In the genomic region with DNA sequence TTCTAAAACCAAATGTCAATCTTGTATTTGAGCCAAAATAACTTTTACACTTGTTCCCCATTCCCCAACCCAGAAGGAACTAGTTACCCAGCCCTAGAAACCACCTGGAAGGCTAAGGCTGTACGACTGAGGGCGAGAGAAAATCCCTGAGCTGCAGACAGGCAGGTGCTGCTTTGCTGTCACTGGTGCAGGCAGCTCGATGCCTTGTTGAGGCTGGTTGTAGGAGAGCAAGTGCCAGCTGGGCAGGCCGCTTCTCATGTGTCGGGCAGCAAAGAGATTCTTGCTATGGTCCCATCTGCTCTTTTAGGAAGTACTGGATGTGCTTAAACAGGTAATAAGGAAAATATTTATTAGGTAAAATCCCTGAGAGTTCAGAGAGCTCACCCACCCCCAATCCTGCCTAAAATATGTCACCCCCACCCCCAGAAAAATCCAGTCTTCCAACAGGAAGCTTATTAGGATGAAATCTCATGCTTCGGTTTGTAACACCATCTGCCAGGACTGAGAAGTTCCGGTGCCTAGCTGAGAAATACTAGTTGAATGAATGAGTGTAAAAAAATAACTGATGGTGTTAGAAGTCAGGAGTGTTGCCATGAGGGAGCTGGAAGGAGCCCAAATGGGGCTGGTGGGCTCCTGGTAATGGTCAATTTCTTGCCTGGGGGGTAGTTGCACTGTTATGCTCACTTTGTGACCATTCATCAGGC, we compare ENCODE assay signal across 9 cellular contexts.
DNase-seq lines count a peak whose midpoint lies in the region; ATAC-seq, FAIRE-seq and TF ChIP-seq lines count a peak whose summit lies in the region.
"Had no signal": no experiment of that assay in that cellular context is flagged by ENCODE, and none has a peak within 500 bp of the region (broad histone marks: within the 10 kb centered on the region; RNA-seq: fewer than 3 reads in every experiment).

No MANE protein-coding gene starts in this region.

- H4K20me1 ChIP-seq in BLaER1 (no peaks in the 10 kb centered on the region), OCI-LY7 (ENCODE audit: insufficient read depth, low read length) (no peaks in the 10 kb centered on the region), keratinocyte (ENCODE audit: control insufficient read depth, extremely low read depth, insufficient read depth, low read length) (no peaks in the 10 kb centered on the region), PC-9 (ENCODE audit: insufficient read depth) (no peaks in the 10 kb centered on the region)

- H3K27me3 ChIP-seq in BLaER1 (no peaks in the 10 kb centered on the region), keratinocyte (ENCODE audit: control insufficient read depth, extremely low read depth, insufficient read depth, low read length) (no peaks in the 10 kb centered on the region), PC-9 (ENCODE audit: insufficient read depth, low read depth) (no peaks in the 10 kb centered on the region)

- H3K9me2 ChIP-seq in OCI-LY7 (ENCODE audit: insufficient read depth, low read length): no peaks in the 10 kb centered on the region
- H3K9me2 ChIP-seq in PC-9 (ENCODE audit: insufficient read depth): no peaks in the 10 kb centered on the region

- H3K4me2 ChIP-seq in BLaER1 (peak overlapping the region; percentile 90), OCI-LY7 (ENCODE audit: low read length) (peak overlapping the region; percentile 36), keratinocyte (ENCODE audit: control insufficient read depth, extremely low read depth, insufficient read depth, low read depth, low read length) (peak overlapping the region; percentile 72), PC-9 (no peak overlapping the region)

- POLR2A ChIA-PET in OCI-LY7 (lab: Charles Lee) (interaction anchor here (0.6 to 2.1 kb wide), 12 partner anchors 9 to 260 kb away, joined by 3 to 7 read pairs (median 4); no protein-coding TSS in a partner anchor), PC-9 (lab: Charles Lee; ENCODE audit: unreplicated experiment) (no interaction called here)

- H3F3A ChIP-seq in PC-9 (ENCODE audit: insufficient read depth, low read depth): peaks cover 9% of the 10 kb centered on the region; the same call in 1 of the 2 replicates

- BruUV-seq in OCI-LY7 (replicated peaks; lab: Mats Ljungman, UMichigan) (no TSS peak), PC-9 (replicated peaks; lab: Mats Ljungman, UMichigan) (no TSS peak), Calu3 (replicated peaks; lab: Mats Ljungman, UMichigan) (no TSS peak)

- no peaks in the 10 kb centered on the region for H3K4me1 Mint-ChIP-seq in Calu3 (ENCODE audit: low read depth, unreplicated experiment)

- H3K79me2 ChIP-seq in OCI-LY7 (ENCODE audit: insufficient read depth, low read depth, low read length): no peaks in the 10 kb centered on the region
- no peaks in the 10 kb centered on the region for H3K79me2 ChIP-seq in keratinocyte (ENCODE audit: control insufficient read depth, insufficient read depth, low read length)
- no peaks in the 10 kb centered on the region for H3K79me2 ChIP-seq in PC-9 (ENCODE audit: low read depth)

- H3K4me1 ChIP-seq in BLaER1 (peaks cover 98% of the 10 kb centered on the region), OCI-LY7 (ENCODE audit: insufficient read depth, low read length, poor library complexity, severe bottlenecking) (peaks cover 30% of the 10 kb centered on the region), keratinocyte (ENCODE audit: control insufficient read depth, extremely low read depth, insufficient read depth, low read length) (peaks cover 61% of the 10 kb centered on the region), PC-9 (replicated peaks; ENCODE audit: insufficient read depth) (0 out of 2 replicates have a peak, but pooled peaks cover 16% of the 10 kb centered on the region)

- peak; percentile 13 for ATAC-seq in GM19351 (IDR thresholded peaks at IDR 0.05; ENCODE audit: unreplicated experiment)
- ATAC-seq in GM19463 (IDR thresholded peaks at IDR 0.05; ENCODE audit: unreplicated experiment): no peak
- ATAC-seq in HG03095 (IDR thresholded peaks at IDR 0.05; ENCODE audit: unreplicated experiment): no peak

- no peaks in the 10 kb centered on the region for H3K9me3 Mint-ChIP-seq in Calu3 (ENCODE audit: low read depth, unreplicated experiment)
- H3K9me3 Mint-ChIP-seq: T-cell had no signal

- H3K4me3 ChIP-seq in BLaER1 (peak overlapping the region; percentile 54), OCI-LY7 (ENCODE audit: low read depth, low read length, poor library complexity, severe bottlenecking) (no peak overlapping the region), keratinocyte (ENCODE audit: control insufficient read depth in 2 of 3, extremely low read depth in 1 of 3, insufficient read depth in 2 of 3, low read depth in 1 of 3, low read length in 3 of 3) (no peak overlapping the region), PC-9 (no peak overlapping the region)

- no peaks in the 10 kb centered on the region for H3K27me3 Mint-ChIP-seq in Calu3 (ENCODE audit: unreplicated experiment)
- H3K27me3 Mint-ChIP-seq: T-cell had no signal

- H3K27ac Mint-ChIP-seq in Calu3 (ENCODE audit: unreplicated experiment): no peak overlapping the region

- dilution Hi-C loops in keratinocyte (cut with MboI; ENCODE audit: extremely low pct_ligation_motif_present, low sequenced_read_pairs): no loop called here

- intact Hi-C loops in OCI-LY7 (cut with micrococcal nuclease; ENCODE audit: unreplicated experiment): loop anchor here (2.0 kb wide), 1 partner anchor 40 kb away; no protein-coding TSS in a partner anchor
- intact Hi-C loops in PC-9 (cut with micrococcal nuclease; ENCODE audit: unreplicated experiment): loop anchor here (5.0 kb wide), 1 partner anchor 53 kb away; no protein-coding TSS in a partner anchor
- intact Hi-C loops in Calu3 (cut with micrococcal nuclease; ENCODE audit: unreplicated experiment): no loop called here

- no peaks in the 10 kb centered on the region for H3K36me3 Mint-ChIP-seq in Calu3 (ENCODE audit: insufficient read depth, unreplicated experiment)

- CTCF ChIA-PET in OCI-LY7 (lab: Charles Lee; ENCODE audit: unreplicated experiment): no interaction called here
- CTCF ChIA-PET in PC-9 (lab: Charles Lee): no interaction called here
- CTCF ChIA-PET in Calu3 (lab: Charles Lee): interaction anchor here (0.6 kb wide), 1 partner anchor 8 kb away, joined by 7 read pairs; no protein-coding TSS in a partner anchor

- H2AFZ ChIP-seq in OCI-LY7 (ENCODE audit: low read length): no peak overlapping the region; the same call in 1 of the 2 replicates
- H2AFZ ChIP-seq in keratinocyte (ENCODE audit: control insufficient read depth, low read length): no peak overlapping the region
- H2AFZ ChIP-seq in PC-9: no peak overlapping the region

- TF ChIP-seq CTCF in OCI-LY7 (conservative IDR thresholded peaks at IDR 0.05; ENCODE audit: low read length): no peak
- TF ChIP-seq CTCF in keratinocyte (optimal IDR thresholded peaks at IDR 0.05 in 1 of 3, IDR thresholded peaks at IDR 0.05 in 1 of 3, conservative IDR thresholded peaks at IDR 0.05 in 1 of 3; ENCODE audit: extremely low read depth in 1 of 3, insufficient read depth in 2 of 3, low read length in 3 of 3): no peak
- no peak for TF ChIP-seq CTCF in PC-9 (conservative IDR thresholded peaks at IDR 0.05)
- TF ChIP-seq CTCF in Calu3 (IDR thresholded peaks at IDR 0.05; ENCODE audit: unreplicated experiment): no peak

- no peaks in the 10 kb centered on the region for H3K9me1 ChIP-seq in keratinocyte (ENCODE audit: control insufficient read depth, extremely low read depth, insufficient read depth, low read length)

- H3K9me3 ChIP-seq in BLaER1 (no peaks in the 10 kb centered on the region), OCI-LY7 (ENCODE audit: low read length) (no peaks in the 10 kb centered on the region), keratinocyte (ENCODE audit: control insufficient read depth, low read depth, low read length) (no peaks in the 10 kb centered on the region), PC-9 (ENCODE audit: insufficient read depth, low read depth) (no peaks in the 10 kb centered on the region)

- H3K4me3 Mint-ChIP-seq in Calu3 (ENCODE audit: low read depth, unreplicated experiment): no peak overlapping the region

- H3K36me3 ChIP-seq in BLaER1: peaks cover 9% of the 10 kb centered on the region
- H3K36me3 ChIP-seq in OCI-LY7 (ENCODE audit: insufficient read depth, low read length): peaks cover 24% of the 10 kb centered on the region
- H3K36me3 ChIP-seq in keratinocyte (ENCODE audit: control insufficient read depth in 2 of 2, extremely low read depth in 1 of 2, insufficient read depth in 2 of 2, low read length in 2 of 2): peaks cover 3 to 22% of the 10 kb centered on the region in 2 experiments
- no peaks in the 10 kb centered on the region for H3K36me3 ChIP-seq in PC-9 (ENCODE audit: low read depth)

- peak overlapping the region; percentile 47; the same call in 1 of the 2 replicates for H3K9ac ChIP-seq in BLaER1
- peak overlapping the region; percentile 75 for H3K9ac ChIP-seq in keratinocyte (ENCODE audit: control insufficient read depth, extremely low read depth, insufficient read depth, low read length)

- peak; percentile 34 for FAIRE-seq in keratinocyte (lab: Jason Lieb, UNC)

- H3K27ac ChIP-seq in BLaER1 (peak overlapping the region; percentile 63), OCI-LY7 (ENCODE audit: low read depth, low read length, poor library complexity, severe bottlenecking) (no peak overlapping the region), keratinocyte (ENCODE audit: control insufficient read depth, insufficient read depth, low read length) (peak overlapping the region; percentile 99), PC-9 (no peak overlapping the region)

- DNase-seq in OCI-LY7 (ENCODE audit: low spot score) (peak; percentile 30), keratinocyte (ENCODE audit: low read depth, low spot score) (no peak), PC-9 (no peak), Calu3 (no peak)

Comparison
In these comparisons a context has a peak if more than half of its experiments do, and no peak if none do; other contexts are left out.
1. H3K27ac ChIP-seq: peak in BLaER1 (single experiment) and keratinocyte (single experiment); none in OCI-LY7 (single experiment) and PC-9 (single experiment).